ENCODE assay signal across 8 cellular contexts in genomic region chr18:63161728-63162195, GRCh38.
DNase-seq lines count a peak whose midpoint lies in the region; ATAC-seq and TF ChIP-seq lines count a peak whose summit lies in the region.

No MANE protein-coding gene starts in this region.

- BruUV-seq in Panc1 (replicated peaks; lab: Mats Ljungman, UMichigan) = no TSS peak

- intact Hi-C loops in Panc1 (cut with micrococcal nuclease; ENCODE audit: unreplicated experiment) (no loop called here), head of caudate nucleus (cut with DNase I) (no loop called here)

- no peaks in the 10 kb centered on the region for H3K9me3 ChIP-seq in Panc1 (ENCODE audit: control insufficient read depth, insufficient read depth, low read depth, low read length)
- H3K9me3 ChIP-seq in skeletal muscle tissue (ENCODE audit: control insufficient read depth in 3 of 3, low read length in 3 of 3) = no peaks in the 10 kb centered on the region

- H3K27me3 ChIP-seq in Panc1 (ENCODE audit: control insufficient read depth, insufficient read depth, low read length) (no peaks in the 10 kb centered on the region), skeletal muscle tissue (ENCODE audit: control insufficient read depth in 3 of 3, insufficient read depth in 3 of 3, low read length in 3 of 3) (no peaks in the 10 kb centered on the region)

- in situ Hi-C loops in Panc1 (cut with HindIII; ENCODE audit: low pct_unique_long_range_greater_than_20kb, low sequenced_read_pairs) = no loop called here

- H3K27ac ChIP-seq in Panc1 (ENCODE audit: low read length) (no peak overlapping the region), skeletal muscle tissue (ENCODE audit: low read depth, low read length) (peak overlapping the region; percentile 69)

- DNase-seq in Panc1 (ENCODE audit: low read depth, low spot score) = no peak
- DNase-seq in activated gamma-delta T cell treated with Interleukin-2 at 50 U/mL for 16 hours = peak; percentile 74
- DNase-seq in head of caudate nucleus = peak in 39 of 42 donors; percentile 27 to 83 (median 57)
- DNase-seq in globus pallidus (ENCODE audit: low spot score) = no peak
- DNase-seq in midbrain (lab: John Stamatoyannopoulos, UW) = no peak

- H3K4me1 ChIP-seq in Panc1 (ENCODE audit: control insufficient read depth, insufficient read depth, low read length) = no peaks in the 10 kb centered on the region
- peaks cover 20 to 35% (median 23%) of the 10 kb centered on the region in 3 donors for H3K4me1 ChIP-seq in skeletal muscle tissue (ENCODE audit: control insufficient read depth in 3 of 3, insufficient read depth in 3 of 3, low read length in 3 of 3)

- no peak overlapping the region for H3K4me3 ChIP-seq in Panc1 (ENCODE audit: low read depth in 2 of 2, low read length in 2 of 2)
- no peak overlapping the region for H3K4me3 ChIP-seq in skeletal muscle tissue (ENCODE audit: low read length in 3 of 3)

- no peaks in the 10 kb centered on the region for H3K36me3 ChIP-seq in Panc1 (ENCODE audit: control insufficient read depth, insufficient read depth, low read length)
- H3K36me3 ChIP-seq in skeletal muscle tissue (ENCODE audit: control insufficient read depth in 3 of 3, insufficient read depth in 3 of 3, low read length in 3 of 3) = no peaks in the 10 kb centered on the region

- CTCF ChIA-PET in Panc1 (lab: Charles Lee) = interaction anchor here (0.5 kb wide), 1 partner anchor 67 kb away, joined by 3 read pairs; no protein-coding TSS in a partner anchor

- H3K9ac ChIP-seq in skeletal muscle tissue (ENCODE audit: low read depth in 1 of 3, low read length in 3 of 3) = peak overlapping the region in 1 of 3 donors; percentile 36

- ATAC-seq in GM18867 (IDR thresholded peaks at IDR 0.05; ENCODE audit: unreplicated experiment) = peak; percentile 52
- peak; percentile 45 for ATAC-seq in HG03025 (IDR thresholded peaks at IDR 0.05; ENCODE audit: low FRiP score, unreplicated experiment)
- peak; percentile 45; the same call in 1 of the 2 replicates for ATAC-seq in Panc1

- TF ChIP-seq CTCF in Panc1 (IDR thresholded peaks at IDR 0.05) = no peak

- POLR2A ChIA-PET in Panc1 (lab: Charles Lee) = no interaction called here

Comparison
In these comparisons a context has a peak if more than half of its experiments do, and no peak if none do; other contexts are left out.
1. DNase-seq: peak in activated gamma-delta T cell treated with Interleukin-2 at 50 U/mL for 16 hours (single experiment) and head of caudate nucleus (39 of 42); none in Panc1 (single experiment), globus pallidus (single experiment) and midbrain (single experiment).
2. Peak in every context shown above with its lines, with median percentiles within 50 percentile points of each other: ATAC-seq.